Comparison of ENCODE assay signal across 10 cellular contexts in the genomic region with DNA sequence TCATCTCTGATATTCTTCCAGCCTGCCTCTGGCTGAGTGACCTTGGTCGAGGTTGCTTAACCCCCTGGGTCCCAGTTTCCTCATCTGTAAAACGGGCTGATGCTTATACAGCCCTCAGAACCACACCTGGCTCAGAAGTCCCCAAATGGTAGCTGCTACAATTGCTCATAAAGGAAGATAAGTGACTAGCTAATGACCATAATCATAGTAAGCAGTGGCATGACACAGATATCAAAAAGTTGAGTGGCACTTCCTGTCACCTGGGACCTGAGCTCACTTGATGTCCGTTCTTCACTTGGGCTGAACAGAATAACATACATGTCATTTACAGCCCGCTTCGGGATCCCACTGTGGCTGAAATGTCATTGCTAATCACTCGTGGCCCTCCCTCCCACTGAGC. TPM values are rescaled to one million over a fixed set of nuclear protein-coding genes. Genes with fewer than 3 reads are reported as not detected.
A peak's percentile ranks its signal among the peaks of the same experiment; 100 is the strongest.
DNase-seq lines count a peak whose midpoint lies in the region; ATAC-seq, FAIRE-seq and TF ChIP-seq lines count a peak whose summit lies in the region.
"Had no signal": no experiment of that assay in that cellular context is flagged by ENCODE, and none has a peak within 500 bp of the region (broad histone marks: within the 10 kb centered on the region; RNA-seq: fewer than 3 reads in every experiment).

No MANE protein-coding gene starts in this region.

- H3K27ac ChIP-seq in lower lobe of right lung (peak overlapping the region; percentile 99), thoracic aorta (no peak overlapping the region)

- peaks cover 30% of the 10 kb centered on the region for H3K4me1 Mint-ChIP-seq in activated naive CD4-positive, alpha-beta T cell treated with anti-CD3 and anti-CD28 coated beads for 36 hours (ENCODE audit: low read depth)

- no peak for FAIRE-seq in frontal cortex (lab: Jason Lieb, UNC)

- intact Hi-C loops in activated naive CD4-positive, alpha-beta T cell treated with anti-CD3 and anti-CD28 coated beads for 36 hours (cut with micrococcal nuclease): no loop called here
- intact Hi-C loops in lower lobe of right lung (cut with DNase I): no loop called here

- H3K27me3 ChIP-seq in adipocyte (replicated peaks; ENCODE audit: control insufficient read depth, insufficient read depth, low read length): no peaks in the 10 kb centered on the region
- no peaks in the 10 kb centered on the region for H3K27me3 ChIP-seq in lower lobe of right lung (ENCODE audit: low read depth)
- no peaks in the 10 kb centered on the region for H3K27me3 ChIP-seq in thoracic aorta (replicated peaks; ENCODE audit: insufficient read depth)

- ATAC-seq in lower lobe of right lung (no peak), thoracic aorta (ENCODE audit: insufficient number of reproducible peaks, low FRiP score, low read depth) (no peak)

- CTCF ChIA-PET in activated naive CD4-positive, alpha-beta T cell treated with anti-CD3 and anti-CD28 coated beads for 36 hours (lab: Charles Lee): interaction anchor here (0.5 to 1.4 kb wide), 5 partner anchors 9 to 160 kb away, joined by 3 to 6 read pairs (median 4); no protein-coding TSS in a partner anchor

- peak; percentile 23 for DNase-seq in activated naive CD4-positive, alpha-beta T cell treated with anti-CD3 and anti-CD28 coated beads for 36 hours
- DNase-seq in activated naive CD4-positive, alpha-beta T cell (lab: John Stamatoyannopoulos, UW): no peak
- no peak for DNase-seq in adipocyte (ENCODE audit: low read depth)
- no peak for DNase-seq in lower lobe of right lung
- no peak for DNase-seq in thoracic aorta (ENCODE audit: low spot score)
- DNase-seq in activated effector memory CD4-positive, alpha-beta T cell treated with Interleukin-2 at 50 U/mL for 16 hours: no peak
- DNase-seq in DMS 273 treated with DMSO at 0.1 percent for 48 hours (lab: John Stamatoyannopoulos, UW): no peak
- DNase-seq in frontal cortex (ENCODE audit: low spot score in 2 of 2): no peak
- DNase-seq: NCI-H226, nucleus accumbens had no signal

- no peaks in the 10 kb centered on the region for H3K27me3 Mint-ChIP-seq in activated naive CD4-positive, alpha-beta T cell treated with anti-CD3 and anti-CD28 coated beads for 36 hours (ENCODE audit: low read depth)

- H3K4me1 ChIP-seq in adipocyte (ENCODE audit: control insufficient read depth, insufficient read depth, low read length): peaks cover 19% of the 10 kb centered on the region
- H3K4me1 ChIP-seq in lower lobe of right lung: peaks cover 29% of the 10 kb centered on the region
- peaks cover 16 to 21% of the 10 kb centered on the region in 2 donors for H3K4me1 ChIP-seq in thoracic aorta (ENCODE audit: control insufficient read depth in 1 of 2, low read depth in 2 of 2)

- peak overlapping the region; percentile 86 for H3K4me3 ChIP-seq in adipocyte (ENCODE audit: low read length)
- H3K4me3 ChIP-seq in lower lobe of right lung: peak overlapping the region; percentile 99
- peak overlapping the region; percentile 96 for H3K4me3 ChIP-seq in thoracic aorta

- peak overlapping the region; percentile 97 for H3K9ac ChIP-seq in adipocyte (ENCODE audit: low read length)

- peaks cover 4% of the 10 kb centered on the region for H3K36me3 Mint-ChIP-seq in activated naive CD4-positive, alpha-beta T cell treated with anti-CD3 and anti-CD28 coated beads for 36 hours (ENCODE audit: low read depth)

- no peaks in the 10 kb centered on the region for H3K9me3 ChIP-seq in adipocyte (ENCODE audit: control insufficient read depth, low read length)
- H3K9me3 ChIP-seq in lower lobe of right lung: peaks cover 2% of the 10 kb centered on the region
- no peaks in the 10 kb centered on the region for H3K9me3 ChIP-seq in thoracic aorta

- TF ChIP-seq CTCF in lower lobe of right lung (IDR thresholded peaks at IDR 0.05): no peak
- TF ChIP-seq CTCF in thoracic aorta (IDR thresholded peaks at IDR 0.05): no peak

- H3K36me3 ChIP-seq in adipocyte (ENCODE audit: control insufficient read depth, insufficient read depth, low read length, severe bottlenecking): no peaks in the 10 kb centered on the region
- H3K36me3 ChIP-seq in lower lobe of right lung: no peaks in the 10 kb centered on the region
- no peaks in the 10 kb centered on the region for H3K36me3 ChIP-seq in thoracic aorta

- H3K4me3 Mint-ChIP-seq in activated naive CD4-positive, alpha-beta T cell treated with anti-CD3 and anti-CD28 coated beads for 36 hours: peak overlapping the region; percentile 97

- H3K9me3 Mint-ChIP-seq in activated naive CD4-positive, alpha-beta T cell treated with anti-CD3 and anti-CD28 coated beads for 36 hours: peaks cover 4% of the 10 kb centered on the region

- H3K27ac Mint-ChIP-seq in activated naive CD4-positive, alpha-beta T cell treated with anti-CD3 and anti-CD28 coated beads for 36 hours: peak overlapping the region; percentile 93

RNA-seq across cellular contexts. Expression of gene MGRN1, which starts 1.8 kb away (rescaled TPM):
- 10 to 100 TPM; 46.3 to 48.8 TPM for total RNA-seq in activated naive CD4-positive, alpha-beta T cell treated with anti-CD3 and anti-CD28 coated beads for 36 hours
- 75.7 TPM for total RNA-seq in lower lobe of right lung
- 10 to 100 TPM; 56.0 to 64.5 TPM for total RNA-seq in thoracic aorta
- total RNA-seq in frontal cortex: 33.4 TPM

RNA-seq across cellular contexts. Expression of gene UBALD1, which starts 11.7 kb away (rescaled TPM):
- total RNA-seq in activated naive CD4-positive, alpha-beta T cell treated with anti-CD3 and anti-CD28 coated beads for 36 hours: 1 to 10 TPM; 8.5 to 9.3 TPM
- 30.2 TPM for total RNA-seq in lower lobe of right lung
- total RNA-seq in thoracic aorta: 10 to 100 TPM; 23.8 to 23.9 TPM
- total RNA-seq in frontal cortex: 1.6 TPM
